In genomic region chr17:76207670-76208069, GRCh38 we compare ENCODE assay signal across 1 cellular context.
TF ChIP-seq lines count a peak whose summit lies in the region.

No MANE protein-coding gene starts in this region.

TF ChIP-seq in GM12878, 131 proteins besides CTCF, POLR2A, EP300 and RAD21:
- TF ChIP-seq TCF12 (IDR thresholded peaks at IDR 0.05; ENCODE audit: low read depth, low read length) (no peak), CBFB (IDR thresholded peaks at IDR 0.05; ENCODE audit: low read depth) (no peak), E4F1 (IDR thresholded peaks at IDR 0.05; ENCODE audit: borderline replicate concordance, partially characterized antibody) (no peak), WRNIP1 (IDR thresholded peaks at IDR 0.05; ENCODE audit: borderline replicate concordance, low read depth, low read length) (no peak), CBX5 (IDR thresholded peaks at IDR 0.05; ENCODE audit: low read depth) (no peak), MYC (IDR thresholded peaks at IDR 0.05; ENCODE audit: insufficient read depth, insufficient read length, insufficient replicate concordance, low read length, severe bottlenecking) (no peak), KAT2A (conservative IDR thresholded peaks at IDR 0.05; ENCODE audit: control insufficient read depth, low read depth, low read length) (no peak), ESRRA (IDR thresholded peaks at IDR 0.05; ENCODE audit: low read length) (no peak), ZBTB4 (CRISPR knock-in tag; IDR thresholded peaks at IDR 0.05) (no peak), SMC3 (IDR thresholded peaks at IDR 0.05; ENCODE audit: borderline replicate concordance, low read length) (no peak), GATAD2B (conservative IDR thresholded peaks at IDR 0.05; ENCODE audit: low read depth) (no peak), ELK1 (IDR thresholded peaks at IDR 0.05; ENCODE audit: low read depth, low read length) (no peak), HDGF (IDR thresholded peaks at IDR 0.05) (no peak), MTA2 (IDR thresholded peaks at IDR 0.05; ENCODE audit: low read depth) (no peak), NR2C1 (IDR thresholded peaks at IDR 0.05) (no peak), ZBTB11 (CRISPR knock-in tag; IDR thresholded peaks at IDR 0.05) (no peak), RUNX3 (IDR thresholded peaks at IDR 0.05; ENCODE audit: low read length) (no peak), EZH2 (IDR thresholded peaks at IDR 0.05; ENCODE audit: borderline replicate concordance, control insufficient read depth, low read depth, low read length) (no peak), PAX8 (IDR thresholded peaks at IDR 0.05) (no peak), FOXM1 (IDR thresholded peaks at IDR 0.05; ENCODE audit: low read depth, low read length) (no peak)
TF ChIP-seq in GM12878: peak in this region for 0.
